ENCODE assay signal across 15 cellular contexts in genomic region chr10:95761939-95762492, GRCh38. TPM values are rescaled to one million over a fixed set of nuclear protein-coding genes. Genes with fewer than 3 reads are reported as not detected.
DNase-seq lines count a peak whose midpoint lies in the region; ATAC-seq and TF ChIP-seq lines count a peak whose summit lies in the region.
"Had no signal": no experiment of that assay in that cellular context is flagged by ENCODE, and none has a peak within 500 bp of the region (broad histone marks: within the 10 kb centered on the region; RNA-seq: fewer than 3 reads in every experiment).

No MANE protein-coding gene starts in this region.

- H3K27ac Mint-ChIP-seq in stimulated activated effector memory CD8-positive, alpha-beta T cell treated with anti-CD3 and anti-CD28 coated beads, Interleukin-12 subunit alpha, Interleukin-12 subunit beta, amount 100 ng/mL, for 72 hours: peak overlapping the region; percentile 35

- peak overlapping the region; percentile 42 for H3K4me3 Mint-ChIP-seq in stimulated activated effector memory CD8-positive, alpha-beta T cell treated with anti-CD3 and anti-CD28 coated beads, Interleukin-12 subunit alpha, Interleukin-12 subunit beta, amount 100 ng/mL, for 72 hours

- WGBS in esophagus, 2 donors: 62 to 64% methylated on average over 3 of the region's 3 CpGs

- TF ChIP-seq POLR2A in Peyer's patch (IDR thresholded peaks at IDR 0.05): no peak

- H3K4me1 ChIP-seq in Peyer's patch (peaks cover 0 to 10% (median 2%) of the 10 kb centered on the region in 4 donors), esophagus (ENCODE audit: control insufficient read depth in 2 of 2, insufficient read depth in 2 of 2, low read length in 1 of 2) (peaks cover 0 to 4% of the 10 kb centered on the region in 2 donors)
- H3K4me1 ChIP-seq: BE2C had no signal

- peaks cover 47% of the 10 kb centered on the region for H3K4me1 Mint-ChIP-seq in stimulated activated effector memory CD8-positive, alpha-beta T cell treated with anti-CD3 and anti-CD28 coated beads, Interleukin-12 subunit alpha, Interleukin-12 subunit beta, amount 100 ng/mL, for 72 hours

- peak; percentile 22 for ATAC-seq in stimulated activated effector memory CD8-positive, alpha-beta T cell treated with anti-CD3 and anti-CD28 coated beads, Interleukin-12 subunit alpha, Interleukin-12 subunit beta, amount 100 ng/mL, for 72 hours
- no peak for ATAC-seq in GM18511 (IDR thresholded peaks at IDR 0.05; ENCODE audit: unreplicated experiment)
- ATAC-seq in GM21447 (IDR thresholded peaks at IDR 0.05; ENCODE audit: unreplicated experiment): no peak

- H3K27ac ChIP-seq in Peyer's patch (peak overlapping the region; percentile 18 to 68 (median 25)), esophagus (ENCODE audit: low read depth in 2 of 2, low read length in 1 of 2) (peak overlapping the region; percentile 41 to 58)
- H3K27ac ChIP-seq: KMS-11 had no signal

- peaks cover 3% of the 10 kb centered on the region for H3K36me3 ChIP-seq in GM06990 (ENCODE audit: control insufficient read depth, insufficient read depth, low read length)
- H3K36me3 ChIP-seq in Peyer's patch: no peaks in the 10 kb centered on the region
- H3K36me3 ChIP-seq in esophagus (ENCODE audit: control insufficient read depth in 2 of 2, insufficient read depth in 2 of 2, low read length in 1 of 2): no peaks in the 10 kb centered on the region
- H3K36me3 ChIP-seq: BE2C had no signal

- DNase-seq in GM06990 (ENCODE audit: extremely low read depth, insufficient read length) (no peak), Peyer's patch (no peak), T-helper 9 cell (no peak)
- no peak for DNase-seq in stimulated activated effector memory CD8-positive, alpha-beta T cell treated with anti-CD3 and anti-CD28 coated beads, Interleukin-12 subunit alpha, Interleukin-12 subunit beta, amount 100 ng/mL, for 72 hours (ENCODE audit: low spot score in 2 of 2)
- DNase-seq: activated CD4-positive, CD25-positive, alpha-beta regulatory T cell; activated effector memory CD4-positive, alpha-beta T cell treated with anti-CD3 and anti-CD28 coated beads, Interleukin-2, amount 50 U/mL, for 16 hours; BE2C; effector memory CD4-positive, alpha-beta T cell; NCI-H1930; SHP77 treated with DMSO at 0.1 percent for 48 hours had no signal

- no peaks in the 10 kb centered on the region for H3K9me3 ChIP-seq in Peyer's patch
- H3K9me3 ChIP-seq in esophagus (ENCODE audit: control insufficient read depth in 2 of 2, insufficient read depth in 1 of 2, low read depth in 1 of 2, low read length in 1 of 2): no peaks in the 10 kb centered on the region
- H3K9me3 ChIP-seq: BE2C had no signal

- no peaks in the 10 kb centered on the region for H3K9me3 Mint-ChIP-seq in stimulated activated effector memory CD8-positive, alpha-beta T cell treated with anti-CD3 and anti-CD28 coated beads, Interleukin-12 subunit alpha, Interleukin-12 subunit beta, amount 100 ng/mL, for 72 hours

- H3K4me3 ChIP-seq in GM06990 (replicated peaks; ENCODE audit: low read depth, low read length) (peak overlapping the region; percentile 44), Peyer's patch (no peak overlapping the region), esophagus (ENCODE audit: low read depth in 1 of 2, low read length in 2 of 2) (no peak overlapping the region)

- TF ChIP-seq CTCF in GM06990 (IDR thresholded peaks at IDR 0.05; ENCODE audit: insufficient read depth, low read length, poor library complexity, severe bottlenecking) (no peak), Peyer's patch (IDR thresholded peaks at IDR 0.05) (no peak)

- peaks cover 26% of the 10 kb centered on the region for H3K36me3 Mint-ChIP-seq in stimulated activated effector memory CD8-positive, alpha-beta T cell treated with anti-CD3 and anti-CD28 coated beads, Interleukin-12 subunit alpha, Interleukin-12 subunit beta, amount 100 ng/mL, for 72 hours

- H3K27me3 ChIP-seq in GM06990 (replicated peaks; ENCODE audit: control insufficient read depth, insufficient read depth, low read length) (no peaks in the 10 kb centered on the region), Peyer's patch (no peaks in the 10 kb centered on the region), esophagus (ENCODE audit: control insufficient read depth in 1 of 2, insufficient read depth in 2 of 2, low read length in 2 of 2) (no peaks in the 10 kb centered on the region)
- H3K27me3 ChIP-seq: BE2C had no signal

RNA-seq across cellular contexts. Expression of gene ENTPD1, which starts 6.1 kb away (rescaled TPM):
- 10 to 100 TPM in 3 of 4 donors, 1 to 10 TPM in 1; 5.8 to 73.4 (median 16.8) TPM for total RNA-seq in Peyer's patch
- polyA plus RNA-seq in esophagus: 1 to 10 TPM; 2.4 to 3.7 TPM
- total RNA-seq: NCI-H460 had no signal
